In the genomic region with DNA sequence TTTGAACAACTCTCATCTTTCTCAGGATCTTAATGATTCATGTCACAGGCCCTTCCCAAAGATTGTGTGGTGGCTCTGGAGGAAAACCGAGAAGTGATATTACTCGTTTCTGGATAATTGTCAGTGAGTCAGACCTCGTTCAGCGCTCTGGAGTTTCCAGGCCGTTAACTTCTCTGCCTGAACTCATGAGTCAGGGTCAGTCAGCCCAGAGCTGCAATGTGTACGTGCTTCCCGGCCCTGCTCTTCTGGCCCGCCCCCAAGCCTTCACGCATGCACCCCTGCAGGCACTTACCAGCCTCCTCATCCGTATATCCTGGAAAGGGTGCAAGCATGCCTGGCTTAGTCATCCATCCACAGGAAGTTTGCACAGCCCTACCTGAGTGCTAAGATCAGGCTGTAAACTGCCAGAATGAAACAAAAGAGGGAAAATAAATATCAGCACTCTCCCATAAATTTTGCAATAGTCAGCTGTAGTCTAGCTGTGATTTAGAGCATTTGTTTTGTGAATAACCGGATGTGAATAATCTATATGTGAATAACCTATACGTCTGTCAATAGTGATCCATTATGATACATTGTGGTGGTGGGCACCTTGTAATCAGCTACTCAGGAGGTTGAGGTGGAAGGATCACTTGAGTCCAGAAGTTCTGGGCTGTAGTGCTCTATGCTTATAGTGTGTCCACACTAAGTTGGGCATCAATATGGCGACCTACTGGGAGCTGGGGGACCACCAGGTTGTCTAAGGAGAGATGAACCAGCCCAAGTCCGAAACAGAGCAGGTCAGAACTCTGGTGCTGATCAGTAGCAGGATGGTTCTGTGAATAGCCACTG, we compare ENCODE assay signal across 8 cellular contexts. TPM values are rescaled to one million over a fixed set of nuclear protein-coding genes. Genes with fewer than 3 reads are reported as not detected.
DNase-seq lines count a peak whose midpoint lies in the region; ATAC-seq and TF ChIP-seq lines count a peak whose summit lies in the region.

No MANE protein-coding gene starts in this region.

- H3K4me3 ChIP-seq in PC-9 (peak overlapping the region; percentile 14; the same call in 1 of the 2 replicates), colonic mucosa (no peak overlapping the region), mucosa of rectum (ENCODE audit: low read length in 2 of 2) (peak overlapping the region; percentile 16 to 33), upper lobe of left lung (no peak overlapping the region)

- H3K27ac ChIP-seq in PC-9 (peak overlapping the region; percentile 94), colonic mucosa (peak overlapping the region; percentile 91), mucosa of rectum (ENCODE audit: low read depth in 2 of 2, low read length in 2 of 2) (peak overlapping the region; percentile 94 to 97), upper lobe of left lung (peak overlapping the region; percentile 58 to 85 (median 69))

- H3K9ac ChIP-seq in colonic mucosa (ENCODE audit: low read depth in 2 of 2, low read length in 2 of 2), result peak overlapping the region in 1 of 2 donors; percentile 83
- peak overlapping the region; percentile 49 to 75 for H3K9ac ChIP-seq in mucosa of rectum (ENCODE audit: low read depth in 1 of 2, low read length in 2 of 2)

- H3K9me3 ChIP-seq in PC-9 (ENCODE audit: insufficient read depth, low read depth) (no peaks in the 10 kb centered on the region), colonic mucosa (no peaks in the 10 kb centered on the region), mucosa of rectum (ENCODE audit: control insufficient read depth in 2 of 2, low read length in 2 of 2) (no peaks in the 10 kb centered on the region), upper lobe of left lung (no peaks in the 10 kb centered on the region)

- H3K27me3 ChIP-seq in PC-9 (ENCODE audit: insufficient read depth, low read depth), result no peaks in the 10 kb centered on the region
- H3K27me3 ChIP-seq in colonic mucosa, result no peaks in the 10 kb centered on the region
- H3K27me3 ChIP-seq in mucosa of rectum (ENCODE audit: control insufficient read depth in 2 of 2, insufficient read depth in 2 of 2, low read length in 2 of 2), result no peaks in the 10 kb centered on the region
- H3K27me3 ChIP-seq in upper lobe of left lung, result no peaks in the 10 kb centered on the region

- POLR2A ChIA-PET in PC-9 (lab: Charles Lee; ENCODE audit: unreplicated experiment), result interaction anchor here (0.5 to 0.7 kb wide), 4 partner anchors 18 to 1688 kb away, joined by 3 to 13 read pairs (median 4); partner anchors contain the start of gene SLCO3A1

- intact Hi-C loops in PC-9 (cut with micrococcal nuclease; ENCODE audit: unreplicated experiment), result loop anchor here (1.0 kb wide), 2 partner anchors 18 to 46 kb away; no protein-coding TSS in a partner anchor
- intact Hi-C loops in colonic mucosa (cut with DNase I), result no loop called here

- DNase-seq in NCI-H345 (lab: John Stamatoyannopoulos, UW) (peak; percentile 79), NCI-H345 treated with DMSO at 0.1 percent for 48 hours (lab: John Stamatoyannopoulos, UW; ENCODE audit: unreplicated experiment) (no peak), PC-9 (peak; percentile 96 to 99), colonic mucosa (peak; percentile 96), upper lobe of left lung (peak; percentile 87 to 95)

- peaks cover 55% of the 10 kb centered on the region for H3F3A ChIP-seq in PC-9 (ENCODE audit: insufficient read depth, low read depth)

- TF ChIP-seq EP300 in upper lobe of left lung (IDR thresholded peaks at IDR 0.05), result peak; percentile 47 to 98 (median 74)

- whole genome bisulfite sequencing in upper lobe of left lung, 2 donors, result 38 to 47% methylated on average over 14 of the region's 14 CpGs

- CTCF ChIA-PET in PC-9 (lab: Charles Lee), result interaction anchor here (0.7 kb wide), 1 partner anchor 53 kb away, joined by 3 read pairs; no protein-coding TSS in a partner anchor

- no peak for TF ChIP-seq POLR2A in upper lobe of left lung (IDR thresholded peaks at IDR 0.05)

- BruUV-seq in PC-9 (replicated peaks; lab: Mats Ljungman, UMichigan), result TSS peak; percentile 68

- H3K4me1 ChIP-seq in PC-9 (replicated peaks; ENCODE audit: insufficient read depth) (peaks cover 76% of the 10 kb centered on the region), colonic mucosa (peaks cover 7% of the 10 kb centered on the region), mucosa of rectum (ENCODE audit: control insufficient read depth in 2 of 2, insufficient read depth in 2 of 2, low read length in 2 of 2) (peaks cover 28 to 42% of the 10 kb centered on the region in 2 donors), upper lobe of left lung (peaks cover 0 to 22% (median 8%) of the 10 kb centered on the region in 4 donors)

- H3K36me3 ChIP-seq in PC-9 (ENCODE audit: low read depth), result no peaks in the 10 kb centered on the region
- no peaks in the 10 kb centered on the region for H3K36me3 ChIP-seq in colonic mucosa
- H3K36me3 ChIP-seq in mucosa of rectum (ENCODE audit: control insufficient read depth in 2 of 2, insufficient read depth in 2 of 2, low read length in 2 of 2), result no peaks in the 10 kb centered on the region
- no peaks in the 10 kb centered on the region for H3K36me3 ChIP-seq in upper lobe of left lung

- ATAC-seq in HG03442 (IDR thresholded peaks at IDR 0.05; ENCODE audit: unreplicated experiment), result peak; percentile 59
- ATAC-seq in upper lobe of left lung (ENCODE audit: low FRiP score in 2 of 2), result peak; percentile 85 to 95
- no peak for ATAC-seq in HG03175 (IDR thresholded peaks at IDR 0.05; ENCODE audit: unreplicated experiment)

- H3K9me2 ChIP-seq in PC-9 (ENCODE audit: insufficient read depth), result no peaks in the 10 kb centered on the region

- H3K79me2 ChIP-seq in PC-9 (ENCODE audit: low read depth), result no peaks in the 10 kb centered on the region

- peak overlapping the region; percentile 66 for H3K4me2 ChIP-seq in PC-9

- TF ChIP-seq CTCF in PC-9 (conservative IDR thresholded peaks at IDR 0.05), result no peak
- TF ChIP-seq CTCF in colonic mucosa (IDR thresholded peaks at IDR 0.05), result no peak
- no peak for TF ChIP-seq CTCF in upper lobe of left lung (IDR thresholded peaks at IDR 0.05)

- H2AFZ ChIP-seq in PC-9, result no peak overlapping the region

- no peaks in the 10 kb centered on the region for H4K20me1 ChIP-seq in PC-9 (ENCODE audit: insufficient read depth)

RNA-seq across cellular contexts. Expression of gene SEMA4B, which starts 35.3 kb away (rescaled TPM):
- total RNA-seq in PC-9 (2021) (63.6 and 70.7 TPM in 2 replicates), colonic mucosa (100 to 1,000 TPM; 102 to 141 TPM), upper lobe of left lung (10 to 100 TPM; 47.6 to 81.3 (median 55.9) TPM)

Comparison
In these comparisons a context has a peak if more than half of its experiments do, and no peak if none do; other contexts are left out.
1. H3K4me3 ChIP-seq: peak in PC-9 (single experiment) and mucosa of rectum (2 of 2); none in colonic mucosa (single experiment) and upper lobe of left lung (0 of 4).
2. Peak in every context shown above with its lines, with median percentiles within 50 percentile points of each other: H3K27ac ChIP-seq.